1 cellular context compared by ENCODE assay signal in genomic region chr11:102226702-102227101, GRCh38.
TF ChIP-seq lines count a peak whose summit lies in the region.

No MANE protein-coding gene starts in this region.

TF ChIP-seq in GM23338, 12 proteins besides CTCF, POLR2A, EP300 and RAD21 (continued from another document):
- TF ChIP-seq ZNF462 (CRISPR knock-in tag; IDR thresholded peaks at IDR 0.05) = no peak
- no peak for TF ChIP-seq JUNB (IDR thresholded peaks at IDR 0.05; ENCODE audit: unreplicated experiment)
- TF ChIP-seq NANOG (IDR thresholded peaks at IDR 0.05; ENCODE audit: borderline replicate concordance) = no peak
